Comparison of ENCODE assay signal across 23 cellular contexts in genomic region chr1:201596101-201596868, GRCh38. TPM values are rescaled to one million over a fixed set of nuclear protein-coding genes. Genes with fewer than 3 reads are reported as not detected.
DNase-seq lines count a peak whose midpoint lies in the region; ATAC-seq, FAIRE-seq and TF ChIP-seq lines count a peak whose summit lies in the region.
"Had no signal": no experiment of that assay in that cellular context is flagged by ENCODE, and none has a peak within 500 bp of the region (broad histone marks: within the 10 kb centered on the region; RNA-seq: fewer than 3 reads in every experiment).

No MANE protein-coding gene starts in this region.

- H3K4me1 ChIP-seq in A549 (peaks cover 92% of the 10 kb centered on the region), HEK293 (ENCODE audit: control insufficient read depth, insufficient read depth, low read length) (peaks cover 27% of the 10 kb centered on the region), sigmoid colon (peaks cover 0 to 61% (median 50%) of the 10 kb centered on the region in 4 donors)
- H3K4me1 ChIP-seq: Caco-2 had no signal

- TF ChIP-seq RAD21 in A549 (conservative IDR thresholded peaks at IDR 0.05 in 1 of 2, IDR thresholded peaks at IDR 0.05 in 1 of 2): no peak

- TF ChIP-seq POLR2A in A549 (IDR thresholded peaks at IDR 0.05; ENCODE audit: low read length) (no peak), sigmoid colon (IDR thresholded peaks at IDR 0.05) (no peak), GM18505 (IDR thresholded peaks at IDR 0.05; ENCODE audit: borderline replicate concordance, extremely low read depth, insufficient read depth, insufficient read length) (no peak)

- CTCF ChIA-PET in A549 (lab: Yijun Ruan, JAX): interaction anchor here (0.6 to 9.6 kb wide), 5 partner anchors 35 to 211 kb away, joined by 3 to 83 read pairs (median 3); no protein-coding TSS in a partner anchor
- CTCF ChIA-PET in HEK293 (lab: Yijun Ruan, JAX): interaction anchor here (0.6 kb wide), 1 partner anchor 38 kb away, joined by 3 read pairs; no protein-coding TSS in a partner anchor

- H3K27ac ChIP-seq in 22Rv1 (peak overlapping the region; percentile 89), A549 (peak overlapping the region; percentile 53 to 90), HEK293 (ENCODE audit: extremely low read depth, low read depth, low read length) (no peak overlapping the region), sigmoid colon (no peak overlapping the region)

- 69% methylated on average over 4 of the region's 4 CpGs for WGBS in A549 (ENCODE audit: missing lambda C conversion rate)
- 87 to 90% methylated on average over 4 of the region's 4 CpGs for WGBS in sigmoid colon, 2 donors

- TF ChIP-seq EP300 in A549 (IDR thresholded peaks at IDR 0.05) (no peak), sigmoid colon (IDR thresholded peaks at IDR 0.05) (no peak)

- H3K9me3 ChIP-seq in A549: no peaks in the 10 kb centered on the region
- H3K9me3 ChIP-seq in HEK293 (ENCODE audit: control insufficient read depth, insufficient read depth, low read depth, low read length): no peaks in the 10 kb centered on the region
- no peaks in the 10 kb centered on the region for H3K9me3 ChIP-seq in sigmoid colon
- H3K9me3 ChIP-seq: BE2C, Caco-2 had no signal

- no peak for FAIRE-seq in A549 (lab: Jason Lieb, UNC)
- FAIRE-seq: A204.1, GM12891, GM19239 had no signal

- no peak for ATAC-seq in A549
- no peak for ATAC-seq in GM18505 (IDR thresholded peaks at IDR 0.05; ENCODE audit: unreplicated experiment)
- ATAC-seq in HG03139 (IDR thresholded peaks at IDR 0.05; ENCODE audit: unreplicated experiment): no peak
- ATAC-seq: CD8-positive, alpha-beta T cell; GM23338; HCT116 had no signal

- H3K27me3 ChIP-seq in sigmoid colon: no peaks in the 10 kb centered on the region
- H3K27me3 ChIP-seq: BE2C had no signal

- no peak for DNase-seq in A549 (ENCODE audit: low read depth in 1 of 2, low spot score in 1 of 2)
- DNase-seq in sigmoid colon: peak; percentile 51
- no peak for DNase-seq in DMS79 treated with DMSO at 0.1 percent for 48 hours (lab: John Stamatoyannopoulos, UW)
- DNase-seq in activated CD4-positive, alpha-beta T cell treated with anti-CD3 and anti-CD28 coated beads for 1 hour: no peak
- DNase-seq: ACHN; AML-193; BE2C; Caco-2; CD4-positive, CD25-positive, alpha-beta regulatory T cell; CD8-positive, alpha-beta T cell; DMS79; GF-D8; H9; HFFc6 had no signal

- no peaks in the 10 kb centered on the region for H3K36me3 ChIP-seq in HEK293 (ENCODE audit: control insufficient read depth in 2 of 2, insufficient read depth in 1 of 2, low read length in 2 of 2)
- no peaks in the 10 kb centered on the region for H3K36me3 ChIP-seq in sigmoid colon
- H3K36me3 ChIP-seq: BE2C had no signal

- no peak overlapping the region for H3K4me3 ChIP-seq in A549
- H3K4me3 ChIP-seq in HEK293 (ENCODE audit: low read depth, low read length): no peak overlapping the region
- no peak overlapping the region for H3K4me3 ChIP-seq in sigmoid colon
- H3K4me3 ChIP-seq: GM23338 had no signal

- POLR2A ChIA-PET in A549 (lab: Yijun Ruan, JAX): no interaction called here
- POLR2A ChIA-PET in HEK293 (lab: Yijun Ruan, JAX): no interaction called here

- no peak overlapping the region for H3K4me2 ChIP-seq in A549
- H3K4me2 ChIP-seq: GM23338 had no signal

- no peak for TF ChIP-seq CTCF in 22Rv1 (IDR thresholded peaks at IDR 0.05)
- TF ChIP-seq CTCF in A549 (IDR thresholded peaks at IDR 0.05): no peak
- no peak for TF ChIP-seq CTCF in HEK293 (tag by site-specific recombination; IDR thresholded peaks at IDR 0.05)
- no peak for TF ChIP-seq CTCF in sigmoid colon (IDR thresholded peaks at IDR 0.05)

- intact Hi-C loops in sigmoid colon (cut with DNase I): no loop called here

TF ChIP-seq in A549, 52 proteins besides CTCF, POLR2A, EP300 and RAD21:
- TF ChIP-seq FOSL2 (IDR thresholded peaks at IDR 0.05) (no peak), FOSL2 (CRISPR knock-in tag; IDR thresholded peaks at IDR 0.05) (no peak), PHF8 (IDR thresholded peaks at IDR 0.05; ENCODE audit: borderline replicate concordance, low read depth) (no peak), PBX3 (IDR thresholded peaks at IDR 0.05) (no peak), FOSB (CRISPR knock-in tag; IDR thresholded peaks at IDR 0.05) (no peak), HOXA7 (CRISPR knock-in tag; IDR thresholded peaks at IDR 0.05) (no peak), CEBPB (IDR thresholded peaks at IDR 0.05) (no peak)
TF ChIP-seq in A549: peak in this region for 0.

TF ChIP-seq in HEK293, 187 proteins besides CTCF, POLR2A, EP300 and RAD21:
- TF ChIP-seq ZNF423 (tag by site-specific recombination; IDR thresholded peaks at IDR 0.05) (no peak), ZNF664 (tag by site-specific recombination; IDR thresholded peaks at IDR 0.05) (peak; percentile 92), ZNF530 (tag by site-specific recombination; IDR thresholded peaks at IDR 0.05; ENCODE audit: low read depth) (no peak), ZSCAN23 (tag by site-specific recombination; IDR thresholded peaks at IDR 0.05) (no peak), ZNF549 (tag by site-specific recombination; IDR thresholded peaks at IDR 0.05) (no peak)
- TF ChIP-seq, protein P1, sequence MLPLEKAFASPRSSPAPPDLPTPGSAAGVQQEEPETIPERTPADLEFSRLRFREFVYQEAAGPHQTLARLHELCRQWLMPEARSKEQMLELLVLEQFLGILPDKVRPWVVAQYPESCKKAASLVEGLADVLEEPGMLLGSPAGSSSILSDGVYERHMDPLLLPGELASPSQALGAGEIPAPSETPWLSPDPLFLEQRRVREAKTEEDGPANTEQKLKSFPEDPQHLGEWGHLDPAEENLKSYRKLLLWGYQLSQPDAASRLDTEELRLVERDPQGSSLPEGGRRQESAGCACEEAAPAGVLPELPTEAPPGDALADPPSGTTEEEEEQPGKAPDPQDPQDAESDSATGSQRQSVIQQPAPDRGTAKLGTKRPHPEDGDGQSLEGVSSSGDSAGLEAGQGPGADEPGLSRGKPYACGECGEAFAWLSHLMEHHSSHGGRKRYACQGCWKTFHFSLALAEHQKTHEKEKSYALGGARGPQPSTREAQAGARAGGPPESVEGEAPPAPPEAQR (tag by site-specific recombination; IDR thresholded peaks at IDR 0.05): no peak

RNA-seq across cellular contexts. Expression of gene NAV1, which starts 57.4 kb away (rescaled TPM):
- polyA plus RNA-seq in A549 (2011; rRNA removed) (3.7 and 6.4 TPM in 2 replicates), A549 (2017; fragmentation: RNase III; extraction: RNeasy Plus Mini Kit Qiagen cat#74134 plus additional on column Dnase treatment) (6.1 to 8.4 TPM (median 6.6 TPM) in 3 replicates), sigmoid colon (1 to 10 TPM; 1.8 to 8.2 (median 3.0) TPM)
- 2.0 and 3.1 TPM in 2 replicates for polyA plus RNA-seq in A549 (2012; cell fraction: cytosol; rRNA removed)
- 5.0 and 5.5 TPM in 2 replicates for polyA plus RNA-seq in A549 (2012; cell fraction: nucleus; rRNA removed)
- polyA minus RNA-seq in A549 (2011; rRNA and poly(A)+ RNA removed): 11.7 and 12.6 TPM in 2 replicates
- 10 to 100 TPM; 17.1 to 44.9 (median 20.9) TPM for total RNA-seq in sigmoid colon

Comparison
In these comparisons a context has a peak if more than half of its experiments do, and no peak if none do; other contexts are left out.
1. H3K27ac ChIP-seq: peak in 22Rv1 (single experiment) and A549 (2 of 2); none in HEK293 (single experiment) and sigmoid colon (0 of 4).